In the genomic region with DNA sequence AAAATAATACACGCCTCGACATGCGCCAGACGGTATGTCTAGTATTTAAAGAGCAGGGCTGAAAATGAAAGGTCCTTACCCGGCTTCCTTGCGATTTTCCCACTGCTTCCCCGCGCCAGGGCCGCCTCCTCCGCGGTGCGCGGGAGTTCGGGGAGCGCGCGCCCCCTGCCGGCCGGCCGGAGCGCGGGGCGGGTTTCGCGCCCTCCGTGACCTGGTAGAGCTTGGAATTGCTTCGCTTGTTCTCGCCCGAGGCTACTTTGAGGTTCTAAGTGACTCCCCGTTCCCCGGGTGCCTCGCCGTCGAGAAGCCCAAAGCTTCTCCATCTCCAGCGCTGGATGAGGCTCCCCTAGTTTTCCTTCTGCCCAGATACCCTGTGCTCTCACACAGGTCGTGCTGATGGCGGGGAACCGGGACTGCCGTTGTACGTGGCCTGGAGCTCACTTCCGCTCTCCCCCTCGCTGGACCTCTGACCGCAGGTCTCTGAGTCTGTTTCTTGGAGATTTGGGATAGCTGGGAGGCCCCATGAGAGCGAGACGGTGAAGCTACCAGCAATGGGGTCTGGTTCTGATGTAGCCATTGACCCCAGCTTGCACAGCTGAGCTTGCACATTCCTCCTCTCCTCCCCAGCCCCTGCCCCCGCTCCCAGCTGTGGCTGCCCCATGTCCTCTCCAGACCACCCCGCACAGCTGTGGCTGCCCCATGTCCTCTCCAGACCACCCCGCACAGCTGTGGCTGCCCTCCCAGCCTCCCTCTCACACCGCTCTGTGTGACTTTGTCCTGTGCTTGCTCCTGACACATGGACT, we compare ENCODE assay signal across 1 cellular context.
TF ChIP-seq lines count a peak whose summit lies in the region.

No MANE protein-coding gene starts in this region.

TF ChIP-seq in K562, 482 proteins besides CTCF, POLR2A, EP300 and RAD21:
- TF ChIP-seq GABPA (tag; conservative IDR thresholded peaks at IDR 0.05; ENCODE audit: low read depth) (peak; percentile 35), E2F6 (IDR thresholded peaks at IDR 0.05; ENCODE audit: borderline replicate concordance in 1 of 2, extremely low read depth in 1 of 2, insufficient read depth in 1 of 2, insufficient read length in 1 of 2, low read depth in 1 of 2, low read length in 1 of 2, poor library complexity in 1 of 2, severe bottlenecking in 1 of 2) (peak in 1 of 2 experiments; percentile 37), RBFOX2 (IDR thresholded peaks at IDR 0.05; ENCODE audit: low read depth, low read length) (peak; percentile 38), POLR2G (IDR thresholded peaks at IDR 0.05; ENCODE audit: low read depth, low read length) (peak; percentile 44; the same call in 1 of the 2 replicates)
